18 cellular contexts compared by ENCODE assay signal in the genomic region with DNA sequence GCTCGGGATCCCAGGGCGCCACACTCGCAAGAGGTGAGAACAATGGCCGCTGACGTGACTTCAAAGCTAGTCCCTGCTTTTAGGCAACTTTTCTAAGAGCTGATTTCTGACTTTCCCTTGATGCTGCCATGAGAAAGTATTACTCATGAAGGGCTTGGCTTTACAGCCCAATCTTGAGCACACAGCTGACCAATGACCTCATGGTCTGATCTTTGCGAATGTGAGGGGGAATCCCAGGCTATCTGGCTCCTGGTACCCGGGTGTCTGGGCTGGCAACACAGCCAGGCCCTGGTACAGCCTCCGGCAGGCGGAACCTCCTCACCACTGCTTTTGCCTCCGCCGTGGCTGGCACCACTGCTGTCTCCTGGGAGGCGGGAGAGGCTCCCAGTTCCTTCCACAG. TPM values are rescaled to one million over a fixed set of nuclear protein-coding genes. Genes with fewer than 3 reads are reported as not detected.
DNase-seq lines count a peak whose midpoint lies in the region; ATAC-seq and TF ChIP-seq lines count a peak whose summit lies in the region.
"Had no signal": no experiment of that assay in that cellular context is flagged by ENCODE, and none has a peak within 500 bp of the region (broad histone marks: within the 10 kb centered on the region; RNA-seq: fewer than 3 reads in every experiment).

No MANE protein-coding gene starts in this region.

- H3K79me1 ChIP-seq in IMR-90 (ENCODE audit: low read depth in 1 of 2, low read length in 2 of 2): peaks cover 9 to 20% of the 10 kb centered on the region in 2 experiments; a peak in 3 of 4 replicates

- no peaks in the 10 kb centered on the region for H3K9me3 Mint-ChIP-seq in Caco-2 (ENCODE audit: unreplicated experiment)

- no peak for TF ChIP-seq CTCF in IMR-90 (conservative IDR thresholded peaks at IDR 0.05; ENCODE audit: low read depth, low read length)
- no peak for TF ChIP-seq CTCF in Caco-2 (IDR thresholded peaks at IDR 0.05; ENCODE audit: insufficient read depth in 1 of 2, low read depth in 1 of 2, low read length in 1 of 2, severe bottlenecking in 1 of 2, unreplicated experiment in 1 of 2)

- no peak overlapping the region for H2BK5ac ChIP-seq in IMR-90 (ENCODE audit: low read depth, low read length, poor library complexity, severe bottlenecking)

- no peak overlapping the region for H2AK5ac ChIP-seq in IMR-90 (ENCODE audit: low read depth, low read length)

- H2AFZ ChIP-seq in IMR-90 (replicated peaks; ENCODE audit: low read length, poor library complexity): no peak overlapping the region

- no peaks in the 10 kb centered on the region for H3K27me3 Mint-ChIP-seq in Caco-2 (ENCODE audit: insufficient read depth, unreplicated experiment)

- no peak overlapping the region for H4K8ac ChIP-seq in IMR-90 (ENCODE audit: low read depth in 2 of 2, low read length in 2 of 2)

- H3K4me2 ChIP-seq in IMR-90 (ENCODE audit: low read depth, low read length): no peak overlapping the region

- WGBS in IMR-90 (ENCODE audit: extremely low coverage in 2 of 2, insufficient read length in 1 of 2), 2 experiments: 100% methylated on average over 1 of the region's 12 CpGs; no CpG with 5 or more reads in 1 of the 2 experiments

- intact Hi-C loops in IMR-90 (cut with micrococcal nuclease) (no loop called here), left colon (cut with DNase I, micrococcal nuclease) (loop anchor here in 1 of 2 donors (10.0 kb wide), 1 partner anchor 228 kb away; no protein-coding TSS in a partner anchor), Caco-2 (cut with micrococcal nuclease; ENCODE audit: unreplicated experiment) (loop anchor here (5.0 kb wide), 1 partner anchor 41 kb away; a partner anchor contains a TSS)

- no peak overlapping the region for H3K14ac ChIP-seq in IMR-90 (replicated peaks; ENCODE audit: low read depth, low read length)

- BruUV-seq in IMR-90 (replicated peaks; lab: Mats Ljungman, UMichigan): no TSS peak
- no TSS peak for BruUV-seq in Caco-2 (replicated peaks; lab: Mats Ljungman, UMichigan)

- H4K20me1 ChIP-seq in IMR-90 (ENCODE audit: insufficient read depth, low read length): peaks cover 22% of the 10 kb centered on the region

- H4K5ac ChIP-seq in IMR-90 (ENCODE audit: low read depth, low read length): no peak overlapping the region

- H3K56ac ChIP-seq in IMR-90 (ENCODE audit: extremely low read depth, insufficient read depth, low read length): no peak overlapping the region

- H3K4me3 ChIP-seq in IMR-90 (ENCODE audit: insufficient read depth, low read depth, low read length): no peak overlapping the region
- H3K4me3 ChIP-seq in Caco-2 (ENCODE audit: low read depth, low read length): no peak overlapping the region
- H3K4me3 ChIP-seq: heart left ventricle, pancreas had no signal

- H3K9me1 ChIP-seq in IMR-90 (ENCODE audit: insufficient read depth, low read length): peaks cover 7% of the 10 kb centered on the region

- in situ Hi-C loops in IMR-90 (cut with MboI; ENCODE audit: low sequenced_read_pairs): loop anchor here (5.0 kb wide), 1 partner anchor 226 kb away; no protein-coding TSS in a partner anchor

- H3K9me3 ChIP-seq in IMR-90 (ENCODE audit: control insufficient read depth, insufficient read depth, low read length) (no peaks in the 10 kb centered on the region), Caco-2 (no peaks in the 10 kb centered on the region)
- H3K9me3 ChIP-seq: heart left ventricle, pancreas had no signal

- H3K4me1 ChIP-seq in IMR-90 (ENCODE audit: control insufficient read depth, insufficient read depth, low read length) (peaks cover 12% of the 10 kb centered on the region), Caco-2 (no peaks in the 10 kb centered on the region)
- H3K4me1 ChIP-seq: pancreas had no signal

- H4K91ac ChIP-seq in IMR-90 (ENCODE audit: insufficient read depth, low read depth, low read length): no peak overlapping the region

- TF ChIP-seq RAD21 in IMR-90 (IDR thresholded peaks at IDR 0.05; ENCODE audit: low read length): no peak

- DNase-seq in AG08396 (ENCODE audit: low spot score) (peak; percentile 83), IMR-90 (peak; percentile 79), dermis blood vessel endothelial cell (peak; percentile 21), left colon (no peak), DMS79 treated with DMSO at 0.1 percent for 48 hours (lab: John Stamatoyannopoulos, UW) (no peak), Caco-2 (no peak)
- DNase-seq: activated CD8-positive, alpha-beta T cell treated with anti-CD3 and anti-CD28 coated beads, Interleukin-2, amount 10 ng/mL, durations not matched to agents 7 days and 5 days; AML-193; cerebellar nuclear complex; heart left ventricle; NCI-H1048; NCI-H748 treated with DMSO at 0.1 percent for 48 hours; RPMI8226; small intestine; stimulated activated naive CD4-positive, alpha-beta T cell had no signal

- H3K4me1 Mint-ChIP-seq in Caco-2 (ENCODE audit: low read depth, unreplicated experiment): no peaks in the 10 kb centered on the region

- H3K4me3 Mint-ChIP-seq in Caco-2 (ENCODE audit: unreplicated experiment): no peak overlapping the region
- H3K4me3 Mint-ChIP-seq: activated CD8-positive, alpha-beta T cell treated with anti-CD3 and anti-CD28 coated beads, Interleukin-2, amount 10 ng/mL, durations not matched to agents 7 days and 5 days had no signal

- H2BK20ac ChIP-seq in IMR-90 (ENCODE audit: low read depth, low read length): no peak overlapping the region

- H3K36me3 ChIP-seq in IMR-90 (ENCODE audit: control insufficient read depth, insufficient read depth, low read length): peaks cover 41% of the 10 kb centered on the region
- peaks cover 2% of the 10 kb centered on the region; the same call in 1 of the 2 replicates for H3K36me3 ChIP-seq in Caco-2 (ENCODE audit: control insufficient read depth, insufficient read depth, low read length)

- CTCF ChIA-PET in IMR-90 (lab: Yijun Ruan, JAX): no interaction called here
- CTCF ChIA-PET in Caco-2 (lab: Charles Lee): interaction anchor here (1.0 kb wide), 1 partner anchor 228 kb away, joined by 3 read pairs; no protein-coding TSS in a partner anchor

- POLR2A ChIA-PET in IMR-90 (lab: Charles Lee; ENCODE audit: unreplicated experiment) (no interaction called here), Caco-2 (lab: Charles Lee) (interaction anchor here (1.0 kb wide), 1 partner anchor 141 kb away, joined by 7 read pairs; no protein-coding TSS in a partner anchor)

- no peak overlapping the region for H2BK120ac ChIP-seq in IMR-90 (ENCODE audit: low read depth, low read length)

- ATAC-seq in IMR-90 (ENCODE audit: low read depth) (peak; percentile 31; the same call in 1 of the 2 replicates), left colon (peak; percentile 20), GM19452 (IDR thresholded peaks at IDR 0.05; ENCODE audit: unreplicated experiment) (no peak), HG03354 (IDR thresholded peaks at IDR 0.05; ENCODE audit: poor library complexity, severe bottlenecking, unreplicated experiment) (no peak)
- ATAC-seq: activated CD8-positive, alpha-beta T cell treated with anti-CD3 and anti-CD28 coated beads, Interleukin-2, amount 10 ng/mL, durations not matched to agents 7 days and 5 days; heart left ventricle had no signal

- H3K9ac ChIP-seq in IMR-90 (ENCODE audit: low read depth, low read length): no peak overlapping the region

- no peak overlapping the region for H2AK9ac ChIP-seq in IMR-90 (replicated peaks; ENCODE audit: low read depth, low read length, poor library complexity)

- no peak overlapping the region for H3K27ac ChIP-seq in IMR-90 (ENCODE audit: insufficient read depth, low read length)
- H3K27ac ChIP-seq: heart left ventricle, pancreas had no signal

- H3K27ac Mint-ChIP-seq in Caco-2 (ENCODE audit: unreplicated experiment): no peak overlapping the region
- H3K27ac Mint-ChIP-seq: activated CD8-positive, alpha-beta T cell treated with anti-CD3 and anti-CD28 coated beads, Interleukin-2, amount 10 ng/mL, durations not matched to agents 7 days and 5 days had no signal

- no peak overlapping the region for H3K4ac ChIP-seq in IMR-90 (ENCODE audit: low read depth, low read length)

- peaks cover 30% of the 10 kb centered on the region for H3K36me3 Mint-ChIP-seq in Caco-2 (ENCODE audit: insufficient read depth, unreplicated experiment)

- H2BK15ac ChIP-seq in IMR-90 (ENCODE audit: low read depth, low read length): no peak overlapping the region

- no peak overlapping the region for H3K18ac ChIP-seq in IMR-90 (ENCODE audit: low read depth, low read length)

- TF ChIP-seq POLR2A in IMR-90 (IDR thresholded peaks at IDR 0.05; ENCODE audit: low read depth, low read length): no peak

- no peak overlapping the region for H3K23ac ChIP-seq in IMR-90 (ENCODE audit: low read depth, low read length)

- no peaks in the 10 kb centered on the region for H3K27me3 ChIP-seq in IMR-90 (ENCODE audit: control insufficient read depth, insufficient read depth, low read length)
- H3K27me3 ChIP-seq in Caco-2 (replicated peaks; ENCODE audit: control insufficient read depth, insufficient read depth, low read length): no peaks in the 10 kb centered on the region
- H3K27me3 ChIP-seq: heart left ventricle, pancreas had no signal

- dilution Hi-C loops in IMR-90 (cut with HindIII; ENCODE audit: low sequenced_read_pairs, unreplicated experiment): no loop called here

RNA-seq across cellular contexts. Expression of a gene that starts 17.5 kb away (rescaled TPM):
- total RNA-seq in IMR-90 (2012; rRNA removed) (11.1 and 21.1 TPM in 2 replicates), dermis blood vessel endothelial cell (18.4 and 26.9 TPM in 2 replicates), left colon (10 to 100 TPM; 23.2 to 29.9 TPM), Caco-2 (2022) (65.0 and 66.7 TPM in 2 replicates)
- polyA plus RNA-seq in IMR-90 (2012; rRNA removed): 65.0 and 80.0 TPM in 2 replicates
- polyA plus RNA-seq in IMR-90 (2012; cell fraction: cytosol; rRNA removed): 64.0 and 137 TPM in 2 replicates
- polyA plus RNA-seq in IMR-90 (2012; cell fraction: nucleus; rRNA removed; ENCODE audit: low replicate concordance): 31.0 and 41.1 TPM in 2 replicates

RNA-seq across cellular contexts. Expression of a gene that starts 17.8 kb away (rescaled TPM):
- total RNA-seq in IMR-90 (2012; rRNA removed) (3.2 and 3.3 TPM in 2 replicates), dermis blood vessel endothelial cell (12.1 and 24.5 TPM in 2 replicates), left colon (10 to 100 TPM; 34.3 to 34.6 TPM), Caco-2 (2022) (38.7 and 40.3 TPM in 2 replicates)
- 28.1 and 36.1 TPM in 2 replicates for polyA plus RNA-seq in IMR-90 (2012; rRNA removed)
- 9.0 and 13.3 TPM in 2 replicates for polyA plus RNA-seq in IMR-90 (2012; cell fraction: cytosol; rRNA removed)
- 230 and 545 TPM in 2 replicates for polyA plus RNA-seq in IMR-90 (2012; cell fraction: nucleus; rRNA removed; ENCODE audit: low replicate concordance)

RNA-seq across cellular contexts. Expression of a gene that starts 33.9 kb away (rescaled TPM):
- total RNA-seq in IMR-90 (2012; rRNA removed) (4.8 and 5.3 TPM in 2 replicates), dermis blood vessel endothelial cell (11.3 and 12.3 TPM in 2 replicates), left colon (1 to 10 TPM; 4.7 to 9.5 TPM), Caco-2 (2022) (28.4 and 29.4 TPM in 2 replicates)
- 9.6 and 12.3 TPM in 2 replicates for polyA plus RNA-seq in IMR-90 (2012; rRNA removed)
- polyA plus RNA-seq in IMR-90 (2012; cell fraction: cytosol; rRNA removed): 11.3 and 16.9 TPM in 2 replicates
- polyA plus RNA-seq in IMR-90 (2012; cell fraction: nucleus; rRNA removed; ENCODE audit: low replicate concordance): 57.2 and 102 TPM in 2 replicates

RNA-seq across cellular contexts. Expression of a gene that starts 38.5 kb away (rescaled TPM):
- total RNA-seq in IMR-90 (2012; rRNA removed) (12.7 and 14.2 TPM in 2 replicates), dermis blood vessel endothelial cell (101 and 106 TPM in 2 replicates), left colon (10 to 100 TPM; 84.7 to 86.7 TPM), Caco-2 (2022) (131 and 137 TPM in 2 replicates)
- 46.7 and 53.2 TPM in 2 replicates for polyA plus RNA-seq in IMR-90 (2012; rRNA removed)
- polyA plus RNA-seq in IMR-90 (2012; cell fraction: cytosol; rRNA removed): 40.4 and 68.1 TPM in 2 replicates
- 86.4 and 189 TPM in 2 replicates for polyA plus RNA-seq in IMR-90 (2012; cell fraction: nucleus; rRNA removed; ENCODE audit: low replicate concordance)

Comparison
In these comparisons a context has a peak if more than half of its experiments do, and no peak if none do; other contexts are left out.
1. DNase-seq: peak in AG08396 (single experiment), IMR-90 (single experiment) and dermis blood vessel endothelial cell (single experiment); none in left colon (0 of 2), DMS79 treated with DMSO at 0.1 percent for 48 hours (single experiment) and Caco-2 (0 of 2).
2. ATAC-seq: peak in IMR-90 (single experiment) and left colon (single experiment); none in GM19452 (single experiment) and HG03354 (single experiment).